Comparison of ENCODE assay signal across 8 cellular contexts in the genomic region with DNA sequence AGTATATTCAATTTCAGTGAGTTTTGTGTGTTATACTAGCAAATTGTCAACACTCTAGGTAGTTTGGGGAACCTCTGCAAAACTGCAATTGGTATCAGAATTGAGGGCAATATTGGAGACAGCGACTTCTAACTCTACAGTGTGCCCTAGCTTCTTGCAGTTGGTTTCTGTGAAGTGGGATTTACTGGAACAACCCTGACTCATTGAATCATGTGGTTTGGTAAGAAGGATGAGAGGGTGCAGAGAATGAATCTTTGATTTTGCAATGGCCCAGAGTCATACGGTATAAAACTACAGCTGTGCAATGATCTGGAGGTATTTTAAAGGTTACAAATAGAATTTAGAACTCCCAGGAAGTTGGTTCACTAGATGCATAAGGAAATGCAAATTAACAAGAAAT.
A peak's percentile ranks its signal among the peaks of the same experiment; 100 is the strongest.
DNase-seq lines count a peak whose midpoint lies in the region; ATAC-seq and TF ChIP-seq lines count a peak whose summit lies in the region.

No MANE protein-coding gene starts in this region.

- no peak for DNase-seq in activated T-cell treated with anti-CD3 and anti-CD28 coated beads, Interleukin-2, amount 50 U/mL, for 24 hours
- DNase-seq in activated T-cell treated with anti-CD3 and anti-CD28 coated beads, Interleukin-2, amount 50 U/mL, for 1 hour: no peak
- peak; percentile 21 for DNase-seq in SIG-M5 (lab: John Stamatoyannopoulos, UW)
- DNase-seq in epithelial cell of prostate (ENCODE audit: low read depth, low spot score): peak; percentile 5
- no peak for DNase-seq in anterior cingulate cortex (lab: John Stamatoyannopoulos, UW)
- DNase-seq in type B pancreatic cell (ENCODE audit: extremely low spot score, unreplicated experiment): no peak
- DNase-seq in SKM-1 (lab: John Stamatoyannopoulos, UW; ENCODE audit: unreplicated experiment): no peak

- H3K4me1 Mint-ChIP-seq in activated T-cell treated with anti-CD3 and anti-CD28 coated beads, Interleukin-2, amount 50 U/mL, for 24 hours (ENCODE audit: low read depth): peaks cover 22% of the 10 kb centered on the region
- H3K4me1 Mint-ChIP-seq in stimulated activated memory B cell treated with anti-CD40 and anti-IgM and Interleukin-4, amounts not matched to agents 10 μg/mL and 1 μg/mL and 100 μg/mL, for 72 hours: peaks cover 41% of the 10 kb centered on the region
- peaks cover 6% of the 10 kb centered on the region for H3K4me1 Mint-ChIP-seq in type B pancreatic cell (ENCODE audit: unreplicated experiment)

- H3K27ac Mint-ChIP-seq in activated T-cell treated with anti-CD3 and anti-CD28 coated beads, Interleukin-2, amount 50 U/mL, for 24 hours: peak overlapping the region; percentile 7
- no peak overlapping the region for H3K27ac Mint-ChIP-seq in stimulated activated memory B cell treated with anti-CD40 and anti-IgM and Interleukin-4, amounts not matched to agents 10 μg/mL and 1 μg/mL and 100 μg/mL, for 72 hours
- H3K27ac Mint-ChIP-seq in type B pancreatic cell: no peak overlapping the region

- H3K36me3 Mint-ChIP-seq in activated T-cell treated with anti-CD3 and anti-CD28 coated beads, Interleukin-2, amount 50 U/mL, for 24 hours (ENCODE audit: low read depth): no peaks in the 10 kb centered on the region
- H3K36me3 Mint-ChIP-seq in stimulated activated memory B cell treated with anti-CD40 and anti-IgM and Interleukin-4, amounts not matched to agents 10 μg/mL and 1 μg/mL and 100 μg/mL, for 72 hours: no peaks in the 10 kb centered on the region
- no peaks in the 10 kb centered on the region for H3K36me3 Mint-ChIP-seq in type B pancreatic cell

- no peak for TF ChIP-seq CTCF in type B pancreatic cell (conservative IDR thresholded peaks at IDR 0.05)

- peak overlapping the region; percentile 41 for H3K4me3 Mint-ChIP-seq in activated T-cell treated with anti-CD3 and anti-CD28 coated beads, Interleukin-2, amount 50 U/mL, for 24 hours
- H3K4me3 Mint-ChIP-seq in stimulated activated memory B cell treated with anti-CD40 and anti-IgM and Interleukin-4, amounts not matched to agents 10 μg/mL and 1 μg/mL and 100 μg/mL, for 72 hours: peak overlapping the region; percentile 64
- no peak overlapping the region for H3K4me3 Mint-ChIP-seq in type B pancreatic cell

- H3K9me3 Mint-ChIP-seq in activated T-cell treated with anti-CD3 and anti-CD28 coated beads, Interleukin-2, amount 50 U/mL, for 24 hours: peaks cover 2% of the 10 kb centered on the region
- H3K9me3 Mint-ChIP-seq in stimulated activated memory B cell treated with anti-CD40 and anti-IgM and Interleukin-4, amounts not matched to agents 10 μg/mL and 1 μg/mL and 100 μg/mL, for 72 hours: no peaks in the 10 kb centered on the region
- no peaks in the 10 kb centered on the region for H3K9me3 Mint-ChIP-seq in type B pancreatic cell

- no peaks in the 10 kb centered on the region for H3K27me3 Mint-ChIP-seq in activated T-cell treated with anti-CD3 and anti-CD28 coated beads, Interleukin-2, amount 50 U/mL, for 24 hours
- H3K27me3 Mint-ChIP-seq in stimulated activated memory B cell treated with anti-CD40 and anti-IgM and Interleukin-4, amounts not matched to agents 10 μg/mL and 1 μg/mL and 100 μg/mL, for 72 hours: no peaks in the 10 kb centered on the region
- H3K27me3 Mint-ChIP-seq in type B pancreatic cell: no peaks in the 10 kb centered on the region

- no peak overlapping the region for H3K27ac ChIP-seq in epithelial cell of prostate

- ATAC-seq in stimulated activated memory B cell treated with anti-CD40 and anti-IgM and Interleukin-4, amounts not matched to agents 10 μg/mL and 1 μg/mL and 100 μg/mL, for 72 hours: no peak

Comparison
In these comparisons a context has a peak if more than half of its experiments do, and no peak if none do; other contexts are left out.
1. DNase-seq: peak in SIG-M5 (single experiment) and epithelial cell of prostate (single experiment); none in activated T-cell treated with anti-CD3 and anti-CD28 coated beads, Interleukin-2, amount 50 U/mL, for 24 hours (single experiment), activated T-cell treated with anti-CD3 and anti-CD28 coated beads, Interleukin-2, amount 50 U/mL, for 1 hour (single experiment), anterior cingulate cortex (0 of 58), type B pancreatic cell (single experiment) and SKM-1 (single experiment).